In the genomic region with DNA sequence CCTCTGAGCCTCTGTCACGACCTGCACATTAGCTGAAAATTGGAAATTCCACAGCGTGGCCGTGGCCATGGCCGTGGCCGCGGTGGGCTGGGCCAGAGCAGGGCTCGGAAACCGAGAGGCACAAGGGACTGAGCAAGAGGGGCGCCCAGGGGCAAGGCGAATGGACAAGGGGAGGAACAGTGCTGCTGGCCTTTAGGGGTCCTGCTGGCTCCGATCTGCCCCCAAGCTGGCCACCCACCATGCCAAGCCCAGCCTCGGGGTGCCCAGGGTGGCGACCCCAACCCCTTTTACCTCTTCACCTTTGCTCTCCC, we compare ENCODE assay signal across 20 cellular contexts.
A peak's percentile ranks its signal among the peaks of the same experiment; 100 is the strongest.
DNase-seq lines count a peak whose midpoint lies in the region; ATAC-seq and TF ChIP-seq lines count a peak whose summit lies in the region.
"Had no signal": no experiment of that assay in that cellular context is flagged by ENCODE, and none has a peak within 500 bp of the region (broad histone marks: within the 10 kb centered on the region; RNA-seq: fewer than 3 reads in every experiment).

No MANE protein-coding gene starts in this region.

- no peaks in the 10 kb centered on the region for H3K36me3 ChIP-seq in OCI-LY7 (ENCODE audit: insufficient read depth, low read length)
- H3K36me3 ChIP-seq: BLaER1 had no signal

- no peak for ATAC-seq in left cardiac atrium
- ATAC-seq in GM21723 (IDR thresholded peaks at IDR 0.05; ENCODE audit: unreplicated experiment): no peak
- ATAC-seq: HCT116 had no signal

- no peaks in the 10 kb centered on the region for H3K9me3 ChIP-seq in OCI-LY7 (ENCODE audit: low read length)
- H3K9me3 ChIP-seq: BLaER1 had no signal

- H3K9me2 ChIP-seq in OCI-LY7 (ENCODE audit: insufficient read depth, low read length): no peaks in the 10 kb centered on the region

- peaks cover 3% of the 10 kb centered on the region for H3K9me3 Mint-ChIP-seq in glutamatergic neuron (ENCODE audit: unreplicated experiment)
- H3K9me3 Mint-ChIP-seq in nephron progenitor cell: no peaks in the 10 kb centered on the region

- intact Hi-C loops in cardiac septum (cut with DNase I): no loop called here
- intact Hi-C loops in left cardiac atrium (cut with DNase I): no loop called here
- intact Hi-C loops in OCI-LY7 (cut with micrococcal nuclease; ENCODE audit: unreplicated experiment): no loop called here

- no peak overlapping the region for H3K27ac ChIP-seq in OCI-LY7 (ENCODE audit: low read depth, low read length, poor library complexity, severe bottlenecking)
- H3K27ac ChIP-seq: BLaER1, PC-9 had no signal

- H3K27ac Mint-ChIP-seq in glutamatergic neuron (ENCODE audit: unreplicated experiment) (no peak overlapping the region), nephron progenitor cell (no peak overlapping the region)

- no peak for TF ChIP-seq CTCF in glutamatergic neuron (IDR thresholded peaks at IDR 0.05; ENCODE audit: partially characterized antibody, unreplicated experiment)
- no peak for TF ChIP-seq CTCF in nephron progenitor cell (IDR thresholded peaks at IDR 0.05)
- no peak for TF ChIP-seq CTCF in OCI-LY7 (conservative IDR thresholded peaks at IDR 0.05; ENCODE audit: low read length)

- H3K4me3 Mint-ChIP-seq in glutamatergic neuron (ENCODE audit: unreplicated experiment) (peak overlapping the region; percentile 84), nephron progenitor cell (peak overlapping the region; percentile 85)

- no peak overlapping the region for H3K4me2 ChIP-seq in OCI-LY7 (ENCODE audit: low read length)
- H3K4me2 ChIP-seq: BLaER1, PC-9 had no signal

- BruUV-seq in OCI-LY7 (replicated peaks; lab: Mats Ljungman, UMichigan): no TSS peak

- CTCF ChIA-PET in OCI-LY7 (lab: Charles Lee; ENCODE audit: unreplicated experiment): interaction anchor here (0.5 kb wide), 1 partner anchor 585 kb away, joined by 3 read pairs; no protein-coding TSS in a partner anchor

- DNase-seq in cardiac septum (ENCODE audit: low spot score) (peak; percentile 49), left cardiac atrium (no peak), glutamatergic neuron (no peak), nephron progenitor cell (no peak), OCI-LY7 (ENCODE audit: low spot score) (no peak), cortex of kidney (lab: John Stamatoyannopoulos, UW) (no peak), DMS153 treated with DMSO at 0.1 percent for 48 hours (lab: John Stamatoyannopoulos, UW; ENCODE audit: unreplicated experiment) (no peak)
- DNase-seq: 8988T; DMS 273 treated with DMSO at 0.1 percent for 48 hours; KBM-7; NCI-H1048; NCI-H1694; NCI-H2107; NCI-H345; NCI-H69; NK-92 treated with Interleukin-12 subunit alpha and Interleukin-12 subunit beta, amount 100 ng/mL, for 24 hours; PC-9 had no signal

- H3K79me2 ChIP-seq in OCI-LY7 (ENCODE audit: insufficient read depth, low read depth, low read length): no peaks in the 10 kb centered on the region

- POLR2A ChIA-PET in OCI-LY7 (lab: Charles Lee): no interaction called here

- no peaks in the 10 kb centered on the region for H4K20me1 ChIP-seq in OCI-LY7 (ENCODE audit: insufficient read depth, low read length)
- H4K20me1 ChIP-seq: BLaER1 had no signal

- H3K4me3 ChIP-seq in OCI-LY7 (ENCODE audit: low read depth, low read length, poor library complexity, severe bottlenecking): no peak overlapping the region
- H3K4me3 ChIP-seq: BLaER1, PC-9 had no signal

- no peaks in the 10 kb centered on the region for H3K36me3 Mint-ChIP-seq in glutamatergic neuron (ENCODE audit: unreplicated experiment)
- H3K36me3 Mint-ChIP-seq in nephron progenitor cell (ENCODE audit: low read depth): no peaks in the 10 kb centered on the region

- H2AFZ ChIP-seq in OCI-LY7 (ENCODE audit: low read length): no peak overlapping the region
- H2AFZ ChIP-seq: PC-9 had no signal

- no peaks in the 10 kb centered on the region for H3K4me1 ChIP-seq in OCI-LY7 (ENCODE audit: insufficient read depth, low read length, poor library complexity, severe bottlenecking)
- H3K4me1 ChIP-seq: BLaER1 had no signal

- H3K4me1 Mint-ChIP-seq in glutamatergic neuron (ENCODE audit: low read depth, unreplicated experiment) (peaks cover 7% of the 10 kb centered on the region), nephron progenitor cell (peaks cover 15% of the 10 kb centered on the region)

- H3K27me3 Mint-ChIP-seq in glutamatergic neuron (ENCODE audit: unreplicated experiment) (no peaks in the 10 kb centered on the region), nephron progenitor cell (ENCODE audit: low read depth, poor library complexity) (peaks cover 79% of the 10 kb centered on the region)
